Comparison of ENCODE assay signal across 13 cellular contexts in the genomic region with DNA sequence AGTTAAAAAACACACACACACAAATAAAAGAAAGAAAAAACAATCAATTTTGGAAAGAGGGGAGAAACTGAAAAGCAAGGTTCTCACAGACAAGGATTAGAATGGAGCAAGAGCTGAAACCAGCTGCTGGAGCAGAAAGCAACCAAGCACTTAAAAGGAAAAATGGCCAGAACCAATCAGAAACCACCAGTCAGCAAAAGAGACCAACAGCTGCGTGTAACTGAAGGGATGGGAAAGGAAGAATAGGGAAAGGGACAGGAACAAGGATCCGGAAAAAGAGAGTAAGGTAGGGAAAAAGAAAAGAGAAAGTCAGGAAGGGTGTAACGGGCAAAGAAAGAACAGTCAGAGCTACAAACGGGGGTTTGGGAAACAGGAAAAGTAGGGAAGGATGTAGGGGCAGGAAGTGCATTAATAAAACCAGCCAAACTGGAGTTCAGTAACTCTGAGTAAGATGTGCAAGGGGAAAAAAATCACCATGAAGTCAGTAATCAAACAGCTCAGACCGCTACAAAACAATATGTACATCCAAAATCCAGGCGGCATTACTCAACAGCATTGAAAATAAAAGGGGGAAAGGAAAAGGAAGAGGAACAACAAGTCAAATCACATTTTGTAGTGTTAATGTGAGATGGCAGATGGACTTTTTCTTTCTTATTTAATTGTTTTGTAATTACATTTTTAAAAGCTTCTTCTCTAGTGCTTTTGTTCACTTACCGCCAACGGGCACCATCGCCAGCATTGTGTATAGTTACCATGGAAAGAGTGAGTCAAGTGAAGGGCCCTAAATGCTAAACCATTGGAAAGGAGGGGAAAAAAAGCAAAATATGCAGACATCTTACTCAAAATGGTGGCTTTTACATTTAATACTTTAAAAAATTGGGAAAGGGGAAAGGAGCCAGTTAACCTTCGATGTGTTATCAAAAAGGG. TPM values are rescaled to one million over a fixed set of nuclear protein-coding genes. Genes with fewer than 3 reads are reported as not detected.
A peak's percentile ranks its signal among the peaks of the same experiment; 100 is the strongest.
DNase-seq lines count a peak whose midpoint lies in the region; FAIRE-seq and TF ChIP-seq lines count a peak whose summit lies in the region.
"Had no signal": no experiment of that assay in that cellular context is flagged by ENCODE, and none has a peak within 500 bp of the region (broad histone marks: within the 10 kb centered on the region; RNA-seq: fewer than 3 reads in every experiment).

No MANE protein-coding gene starts in this region.

- POLR2A ChIA-PET in A673 (lab: Charles Lee; ENCODE audit: low non-redundant PET) = no interaction called here

- H3K4me3 ChIP-seq in A673 (ENCODE audit: low read depth, low read length, poor library complexity, severe bottlenecking) (no peak overlapping the region), fibroblast of lung (replicated peaks in 1 of 4; ENCODE audit: control extremely low read depth in 1 of 4, insufficient read depth in 1 of 4, low read depth in 3 of 4, low read length in 4 of 4) (no peak overlapping the region), muscle layer of duodenum (ENCODE audit: low read depth in 1 of 2, low read length in 2 of 2) (no peak overlapping the region)
- H3K4me3 ChIP-seq: body of pancreas had no signal

- H2AFZ ChIP-seq in fibroblast of lung (ENCODE audit: low read length) = no peak overlapping the region

- CTCF ChIA-PET in A673 (lab: Charles Lee) = no interaction called here

- no TSS peak for BruUV-seq in A673 (replicated peaks; lab: Mats Ljungman, UMichigan)

- H3K4me1 ChIP-seq in A673 (ENCODE audit: insufficient read depth, low read length, poor library complexity, severe bottlenecking) (peaks cover 12% of the 10 kb centered on the region), fibroblast of lung (ENCODE audit: control insufficient read depth, extremely low read depth, insufficient read depth, low read length) (no peaks in the 10 kb centered on the region), muscle layer of duodenum (ENCODE audit: control insufficient read depth in 1 of 2, insufficient read depth in 2 of 2, low read length in 2 of 2) (peaks cover 0 to 3% of the 10 kb centered on the region in 2 donors)
- H3K4me1 ChIP-seq: body of pancreas had no signal

- H3K27ac ChIP-seq in A673 (ENCODE audit: low read depth, low read length, poor library complexity, severe bottlenecking) (peak overlapping the region; percentile 52), fibroblast of lung (ENCODE audit: insufficient read depth, low read length) (peak overlapping the region; percentile 6), muscle layer of duodenum (ENCODE audit: low read length) (peak overlapping the region; percentile 1)
- H3K27ac ChIP-seq: body of pancreas had no signal

- H3K36me3 ChIP-seq in A673 (ENCODE audit: insufficient read depth, low read length, poor library complexity, severe bottlenecking) = no peaks in the 10 kb centered on the region
- H3K36me3 ChIP-seq in fibroblast of lung (ENCODE audit: control insufficient read depth, insufficient read depth, low read length) = peaks cover 2% of the 10 kb centered on the region
- no peaks in the 10 kb centered on the region for H3K36me3 ChIP-seq in muscle layer of duodenum (ENCODE audit: control insufficient read depth in 1 of 2, insufficient read depth in 2 of 2, low read length in 2 of 2)

- H3K27me3 ChIP-seq in A673 (replicated peaks; ENCODE audit: insufficient read depth, low read depth, low read length, poor library complexity) = no peaks in the 10 kb centered on the region
- H3K27me3 ChIP-seq in fibroblast of lung (ENCODE audit: control insufficient read depth, insufficient read depth, low read length) = no peaks in the 10 kb centered on the region
- H3K27me3 ChIP-seq in muscle layer of duodenum (ENCODE audit: low read depth, low read length) = no peaks in the 10 kb centered on the region
- H3K27me3 ChIP-seq: body of pancreas had no signal

- H3K9me3 ChIP-seq in A673 (ENCODE audit: low read depth, low read length, poor library complexity, severe bottlenecking) = no peaks in the 10 kb centered on the region
- H3K9me3 ChIP-seq in fibroblast of lung (ENCODE audit: control insufficient read depth, insufficient read depth, low read depth, low read length) = no peaks in the 10 kb centered on the region
- no peaks in the 10 kb centered on the region for H3K9me3 ChIP-seq in muscle layer of duodenum (ENCODE audit: control insufficient read depth in 1 of 2, low read length in 2 of 2)
- H3K9me3 ChIP-seq: body of pancreas had no signal

- DNase-seq in A673 (ENCODE audit: low spot score) = no peak
- peak; percentile 58 for DNase-seq in NCI-H69 (lab: John Stamatoyannopoulos, UW)
- peak; percentile 55 to 66 for DNase-seq in fibroblast of lung (ENCODE audit: low read depth in 2 of 2)
- DNase-seq in RCC 7860 (ENCODE audit: low spot score) = no peak
- DNase-seq in HuH-7 (ENCODE audit: low spot score) = no peak
- no peak for DNase-seq in stimulated activated CD8-positive, alpha-beta memory T cell treated with anti-CD3 and anti-CD28 coated beads, Interleukin-4, amount 100 ng/mL, for 48 hours
- no peak for DNase-seq in activated CD4-positive, alpha-beta T cell treated with anti-CD3 and anti-CD28 coated beads, Interleukin-2, amount 50 U/mL, for 1 hour
- DNase-seq: body of pancreas, DND-41, NCI-H2107, SHP77 treated with DMSO at 0.1 percent for 48 hours had no signal

- intact Hi-C loops in A673 (cut with micrococcal nuclease; ENCODE audit: unreplicated experiment) = loop anchor here (10.0 kb wide), 1 partner anchor 358 kb away; no protein-coding TSS in a partner anchor

- no peaks in the 10 kb centered on the region for H4K20me1 ChIP-seq in fibroblast of lung (ENCODE audit: control insufficient read depth, extremely low read depth, insufficient read depth, low read length)

- H3K4me2 ChIP-seq in fibroblast of lung (ENCODE audit: extremely low read depth, insufficient read depth, low read length) = no peak overlapping the region

- no peak for TF ChIP-seq CTCF in A673 (conservative IDR thresholded peaks at IDR 0.05; ENCODE audit: low read depth, low read length)
- no peak for TF ChIP-seq CTCF in fibroblast of lung (conservative IDR thresholded peaks at IDR 0.05 in 1 of 2, IDR thresholded peaks at IDR 0.05 in 1 of 2; ENCODE audit: low read depth in 1 of 2, low read length in 2 of 2)

- no peak overlapping the region for H3K9ac ChIP-seq in fibroblast of lung (ENCODE audit: insufficient read depth, low read length)

- H3K79me2 ChIP-seq in fibroblast of lung (ENCODE audit: control insufficient read depth, insufficient read depth, low read length) = no peaks in the 10 kb centered on the region

- no peak for FAIRE-seq in RCC 7860 (lab: Jason Lieb, UNC)
- FAIRE-seq: frontal cortex had no signal

RNA-seq across cellular contexts. Expression of gene APOL5, which starts 49.2 kb away (rescaled TPM):
- total RNA-seq in A673 (2021) = not detected in 2 replicates
- total RNA-seq in fibroblast of lung = not detected in 2 replicates
- 0.06 TPM in 1 of 2 replicates, not detected in the other for polyA plus RNA-seq in fibroblast of lung
- polyA plus RNA-seq in fibroblast of lung (2012) = not detected in 2 replicates
- not detected in 2 replicates for polyA minus RNA-seq in fibroblast of lung (ENCODE audit: low replicate concordance)
- total RNA-seq: body of pancreas, frontal cortex had no signal

Comparison
In these comparisons a context has a peak if more than half of its experiments do, and no peak if none do; other contexts are left out.
1. DNase-seq: peak in NCI-H69 (single experiment) and fibroblast of lung (2 of 2); none in A673 (single experiment), RCC 7860 (single experiment), HuH-7 (single experiment), stimulated activated CD8-positive, alpha-beta memory T cell treated with anti-CD3 and anti-CD28 coated beads, Interleukin-4, amount 100 ng/mL, for 48 hours (single experiment) and activated CD4-positive, alpha-beta T cell treated with anti-CD3 and anti-CD28 coated beads, Interleukin-2, amount 50 U/mL, for 1 hour (single experiment).
2. H3K27ac ChIP-seq: peak in every context shown above with its lines; median percentile 52 in A673; 6 in fibroblast of lung; 1 in muscle layer of duodenum.